Comparison of ENCODE assay signal across 11 cellular contexts in genomic region chr3:133169669-133170068, GRCh38.
"Had no signal": no experiment of that assay in that cellular context is flagged by ENCODE, and none has a peak within 500 bp of the region (broad histone marks: within the 10 kb centered on the region; RNA-seq: fewer than 3 reads in every experiment).

No MANE protein-coding gene starts in this region.

- H3K4me1 ChIP-seq: breast epithelium had no signal

- H3K27ac ChIP-seq: breast epithelium, thoracic aorta had no signal

- H3K9me3 ChIP-seq: breast epithelium, thoracic aorta had no signal

- ATAC-seq: activated naive CD4-positive, alpha-beta T cell treated with anti-CD3 and anti-CD28 coated beads, Interleukin-2, amount 50 U/mL, for 72 hours; stimulated activated naive CD8-positive, alpha-beta T cell treated with anti-CD3 and anti-CD28 coated beads, Interleukin-15, amount 100 ng/mL, for 72 hours had no signal

- H3K36me3 ChIP-seq: breast epithelium, thoracic aorta had no signal

- H3K4me3 ChIP-seq: breast epithelium, lung, thoracic aorta had no signal

- H3K27me3 ChIP-seq: breast epithelium had no signal

- DNase-seq: activated B cell treated with CpG ODN at 0.5 μM for 24 hours; activated CD4-positive, alpha-beta T cell treated with anti-CD3 and anti-CD28 coated beads, Interleukin-2, amount 10 ng/mL, durations not matched to agents 7 days and 5 days; dermis blood vessel endothelial cell; naive B cell; stimulated activated CD4-positive, alpha-beta T cell treated with anti-CD3 and anti-CD28 coated beads, Interleukin-15, amount 100 ng/mL, for 24 hours; stimulated activated CD4-positive, alpha-beta T cell treated with anti-CD3 and anti-CD28 coated beads, Interleukin-4, amount 100 ng/mL, for 24 hours; stimulated activated naive CD8-positive, alpha-beta T cell treated with anti-CD3 and anti-CD28 coated beads, Interleukin-15, amount 100 ng/mL, for 72 hours had no signal
